In the genomic region with DNA sequence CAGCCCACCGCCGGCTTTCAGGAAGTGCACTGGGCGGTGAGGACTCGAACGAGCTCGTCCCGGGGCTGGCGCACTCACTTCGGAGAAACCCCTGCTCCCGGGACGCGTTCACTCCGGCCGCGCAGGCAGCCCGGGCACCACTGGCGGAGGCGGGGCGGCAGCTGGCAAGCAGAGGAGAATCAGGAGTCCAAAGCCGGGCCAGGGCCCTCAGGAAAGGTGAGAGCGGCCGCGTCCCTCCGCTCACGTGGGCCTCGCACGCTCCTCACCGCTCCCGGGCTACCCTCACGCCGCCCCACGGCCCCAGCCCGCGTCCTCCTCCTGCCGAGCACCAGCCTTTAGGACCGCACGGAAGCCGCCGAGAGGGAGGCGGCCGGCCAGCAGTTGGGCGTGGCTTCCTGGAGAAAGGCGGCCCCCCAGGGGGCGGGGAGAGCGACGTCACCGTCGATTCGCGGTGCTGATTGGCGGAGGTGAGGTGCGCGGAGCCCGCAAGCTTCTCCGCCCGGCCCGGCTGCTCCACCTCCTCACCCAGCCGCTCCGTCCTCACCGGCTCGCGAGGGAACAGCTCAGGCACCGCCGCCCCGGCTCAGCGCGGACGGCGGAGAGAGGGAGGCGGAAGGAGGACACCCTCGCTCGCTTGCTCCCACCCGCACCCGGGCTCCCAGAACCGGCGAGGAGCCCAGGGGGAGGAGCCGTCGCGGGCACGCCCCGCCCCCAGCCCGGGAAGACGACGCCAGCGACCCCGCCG, we compare ENCODE assay signal across 8 cellular contexts. TPM values are rescaled to one million over a fixed set of nuclear protein-coding genes. Genes with fewer than 3 reads are reported as not detected.
DNase-seq lines count a peak whose midpoint lies in the region; ATAC-seq and TF ChIP-seq lines count a peak whose summit lies in the region.

A gene (plus strand): TSS at position 516 of the 745 bp plus-strand sequence. CDS start 400 bp downstream, outside the sequence.

- in situ Hi-C loops in Panc1 (cut with HindIII; ENCODE audit: low pct_unique_long_range_greater_than_20kb, low sequenced_read_pairs): no loop called here

- H3K9me3 ChIP-seq in Panc1 (ENCODE audit: control insufficient read depth, insufficient read depth, low read depth, low read length) (no peaks in the 10 kb centered on the region), esophagus (ENCODE audit: control insufficient read depth in 2 of 2, insufficient read depth in 1 of 2, low read depth in 1 of 2, low read length in 1 of 2) (no peaks in the 10 kb centered on the region), muscle layer of colon (ENCODE audit: low read length) (no peaks in the 10 kb centered on the region)

- no peak for TF ChIP-seq CTCF in Panc1 (IDR thresholded peaks at IDR 0.05)

- H3K4me3 ChIP-seq in Panc1 (ENCODE audit: low read depth in 2 of 2, low read length in 2 of 2) (peak within 1 kb of the TSS; percentile 68 to 71), esophagus (ENCODE audit: low read depth in 1 of 2, low read length in 2 of 2) (peak within 1 kb of the TSS; percentile 75 to 95), muscle layer of colon (ENCODE audit: low read depth in 1 of 2, low read length in 2 of 2) (peak within 1 kb of the TSS; percentile 75 to 88)

- intact Hi-C loops in Panc1 (cut with micrococcal nuclease; ENCODE audit: unreplicated experiment): loop anchor here (10.0 kb wide), 1 partner anchor 188 kb away; no protein-coding TSS in a partner anchor

- H3K27ac ChIP-seq in Panc1 (ENCODE audit: low read length): peak within 1 kb of the TSS; percentile 89
- H3K27ac ChIP-seq in esophagus (ENCODE audit: low read depth in 2 of 2, low read length in 1 of 2): peak within 1 kb of the TSS; percentile 99 to 100
- H3K27ac ChIP-seq in muscle layer of colon (ENCODE audit: low read depth, low read length): peak within 1 kb of the TSS; percentile 98

- POLR2A ChIA-PET in Panc1 (lab: Charles Lee): no interaction called here

- 0% methylated on average over 61 to 87 of the region's 87 CpGs for WGBS in esophagus, 2 donors

- DNase-seq in DMS53 (lab: John Stamatoyannopoulos, UW) (peak; percentile 100), KG1 (lab: John Stamatoyannopoulos, UW) (peak; percentile 91), Panc1 (ENCODE audit: low read depth, low spot score) (peak; percentile 85)
- peak; percentile 99 for DNase-seq in activated T-cell treated with anti-CD3 and anti-CD28 coated beads, Interleukin-2, amount 50 U/mL, for 4 hours
- DNase-seq in stimulated activated CD8-positive, alpha-beta memory T cell treated with anti-CD3 and anti-CD28 coated beads, Interleukin-7, amount 100 ng/mL, for 24 hours (ENCODE audit: low read depth): peak; percentile 96

- no peaks in the 10 kb centered on the region for H3K27me3 Mint-ChIP-seq in activated T-cell treated with anti-CD3 and anti-CD28 coated beads, Interleukin-2, amount 50 U/mL, for 4 hours (ENCODE audit: low read depth)

- ATAC-seq in GM21723 (IDR thresholded peaks at IDR 0.05; ENCODE audit: unreplicated experiment) (peak; percentile 70), Panc1 (peak; percentile 86)
- peak; percentile 79 to 80 for ATAC-seq in activated T-cell treated with anti-CD3 and anti-CD28 coated beads, Interleukin-2, amount 50 U/mL, for 4 hours

- no TSS peak for BruUV-seq in Panc1 (replicated peaks; lab: Mats Ljungman, UMichigan)

- no peaks in the 10 kb centered on the region for H3K27me3 ChIP-seq in Panc1 (ENCODE audit: control insufficient read depth, insufficient read depth, low read length)
- H3K27me3 ChIP-seq in esophagus (ENCODE audit: control insufficient read depth in 1 of 2, insufficient read depth in 2 of 2, low read length in 2 of 2): no peaks in the 10 kb centered on the region
- H3K27me3 ChIP-seq in muscle layer of colon (ENCODE audit: control insufficient read depth in 1 of 2, insufficient read depth in 2 of 2, low read length in 2 of 2): no peaks in the 10 kb centered on the region

- H3K4me1 ChIP-seq in Panc1 (ENCODE audit: control insufficient read depth, insufficient read depth, low read length): peaks cover 10% of the 10 kb centered on the region
- H3K4me1 ChIP-seq in esophagus (ENCODE audit: control insufficient read depth in 2 of 2, insufficient read depth in 2 of 2, low read length in 1 of 2): peaks cover 0 to 2% of the 10 kb centered on the region in 2 donors
- H3K4me1 ChIP-seq in muscle layer of colon (ENCODE audit: insufficient read depth, low read length): peaks cover 27% of the 10 kb centered on the region

- H3K9me3 Mint-ChIP-seq in activated T-cell treated with anti-CD3 and anti-CD28 coated beads, Interleukin-2, amount 50 U/mL, for 4 hours: no peaks in the 10 kb centered on the region

- peaks cover 37% of the 10 kb centered on the region for H3K4me1 Mint-ChIP-seq in activated T-cell treated with anti-CD3 and anti-CD28 coated beads, Interleukin-2, amount 50 U/mL, for 4 hours (ENCODE audit: low read depth)

- CTCF ChIA-PET in Panc1 (lab: Charles Lee): no interaction called here

- peak within 1 kb of the TSS; percentile 98 for H3K4me3 Mint-ChIP-seq in activated T-cell treated with anti-CD3 and anti-CD28 coated beads, Interleukin-2, amount 50 U/mL, for 4 hours

- peak within 1 kb of the TSS; percentile 71 for H3K9ac ChIP-seq in muscle layer of colon (ENCODE audit: low read length)

- H3K36me3 Mint-ChIP-seq in activated T-cell treated with anti-CD3 and anti-CD28 coated beads, Interleukin-2, amount 50 U/mL, for 4 hours (ENCODE audit: insufficient read depth): peaks cover 9% of the 10 kb centered on the region

- H3K36me3 ChIP-seq in Panc1 (ENCODE audit: control insufficient read depth, insufficient read depth, low read length) (no peaks in the 10 kb centered on the region), esophagus (ENCODE audit: control insufficient read depth in 2 of 2, insufficient read depth in 2 of 2, low read length in 1 of 2) (no peaks in the 10 kb centered on the region), muscle layer of colon (ENCODE audit: insufficient read depth, low read length) (no peaks in the 10 kb centered on the region)

RNA-seq across cellular contexts. Expression of the gene that starts here (rescaled TPM):
- total RNA-seq in Panc1 (2021; ENCODE audit: unreplicated experiment): 18.2 TPM
- 10.8 TPM for polyA plus RNA-seq in Panc1 (2012; ENCODE audit: insufficient read length)
- 10 to 100 TPM; 31.9 to 39.5 (median 35.7) TPM for total RNA-seq in activated T-cell treated with anti-CD3 and anti-CD28 coated beads, Interleukin-2, amount 50 U/mL, for 4 hours
- 1 to 10 TPM; 3.0 to 3.5 TPM for polyA plus RNA-seq in esophagus

Comparison
In these comparisons a context has a peak if more than half of its experiments do, and no peak if none do; other contexts are left out.
1. Peak in every context shown above with its lines: DNase-seq, ATAC-seq, H3K4me3 ChIP-seq and H3K27ac ChIP-seq.